In genomic region chr12:62407587-62407986, GRCh38 we compare ENCODE assay signal across 16 cellular contexts. TPM values are rescaled to one million over a fixed set of nuclear protein-coding genes. Genes with fewer than 3 reads are reported as not detected.
DNase-seq lines count a peak whose midpoint lies in the region; ATAC-seq and TF ChIP-seq lines count a peak whose summit lies in the region.
"Had no signal": no experiment of that assay in that cellular context is flagged by ENCODE, and none has a peak within 500 bp of the region (broad histone marks: within the 10 kb centered on the region; RNA-seq: fewer than 3 reads in every experiment).

No MANE protein-coding gene starts in this region.

- peak overlapping the region; percentile 11 for H3K27ac ChIP-seq in neutrophil
- H3K27ac ChIP-seq: 22Rv1, BLaER1, HL-60 had no signal

- H3K27me3 Mint-ChIP-seq in T-helper 2 cell treated with Interferon-gamma antibody and Interleukin-4, amounts not matched to agents 5 μg/mL and 100 μg/mL, for 36 hours (ENCODE audit: low read depth): no peaks in the 10 kb centered on the region
- no peaks in the 10 kb centered on the region for H3K27me3 Mint-ChIP-seq in activated naive CD4-positive, alpha-beta T cell treated with anti-CD3 and anti-CD28 coated beads, Interleukin-2, amount 50 U/mL, for 24 hours

- peak; percentile 36 for ATAC-seq in left lobe of liver
- ATAC-seq: GM12878, HCT116 had no signal

- H3K36me3 Mint-ChIP-seq in T-helper 2 cell treated with Interferon-gamma antibody and Interleukin-4, amounts not matched to agents 5 μg/mL and 100 μg/mL, for 36 hours (ENCODE audit: low read depth): peaks cover 28% of the 10 kb centered on the region
- H3K36me3 Mint-ChIP-seq in activated naive CD4-positive, alpha-beta T cell treated with anti-CD3 and anti-CD28 coated beads, Interleukin-2, amount 50 U/mL, for 24 hours: peaks cover 22% of the 10 kb centered on the region

- H3K4me3 ChIP-seq in neutrophil (ENCODE audit: low read depth in 1 of 2, low read length in 1 of 2): no peak overlapping the region
- H3K4me3 ChIP-seq: BLaER1, GM12878 had no signal

- H3K4me1 ChIP-seq in neutrophil (ENCODE audit: control insufficient read depth in 1 of 2, insufficient read depth in 1 of 2, low read depth in 1 of 2, low read length in 1 of 2): no peaks in the 10 kb centered on the region
- H3K4me1 ChIP-seq: BLaER1 had no signal

- H3K27me3 ChIP-seq in neutrophil: no peaks in the 10 kb centered on the region
- H3K27me3 ChIP-seq: BLaER1 had no signal

- peaks cover 65% of the 10 kb centered on the region for H3K36me3 ChIP-seq in neutrophil

- no peak overlapping the region for H3K4me3 Mint-ChIP-seq in T-helper 2 cell treated with Interferon-gamma antibody and Interleukin-4, amounts not matched to agents 5 μg/mL and 100 μg/mL, for 36 hours
- no peak overlapping the region for H3K4me3 Mint-ChIP-seq in activated naive CD4-positive, alpha-beta T cell treated with anti-CD3 and anti-CD28 coated beads, Interleukin-2, amount 50 U/mL, for 24 hours

- peaks cover 8% of the 10 kb centered on the region for H3K4me1 Mint-ChIP-seq in T-helper 2 cell treated with Interferon-gamma antibody and Interleukin-4, amounts not matched to agents 5 μg/mL and 100 μg/mL, for 36 hours (ENCODE audit: low read depth)
- H3K4me1 Mint-ChIP-seq in activated naive CD4-positive, alpha-beta T cell treated with anti-CD3 and anti-CD28 coated beads, Interleukin-2, amount 50 U/mL, for 24 hours: peaks cover 13% of the 10 kb centered on the region

- no peaks in the 10 kb centered on the region for H3K9me3 Mint-ChIP-seq in T-helper 2 cell treated with Interferon-gamma antibody and Interleukin-4, amounts not matched to agents 5 μg/mL and 100 μg/mL, for 36 hours
- no peaks in the 10 kb centered on the region for H3K9me3 Mint-ChIP-seq in activated naive CD4-positive, alpha-beta T cell treated with anti-CD3 and anti-CD28 coated beads, Interleukin-2, amount 50 U/mL, for 24 hours

- H3K27ac Mint-ChIP-seq in T-helper 2 cell treated with Interferon-gamma antibody and Interleukin-4, amounts not matched to agents 5 μg/mL and 100 μg/mL, for 36 hours: peak overlapping the region; percentile 56
- H3K27ac Mint-ChIP-seq in activated naive CD4-positive, alpha-beta T cell treated with anti-CD3 and anti-CD28 coated beads, Interleukin-2, amount 50 U/mL, for 24 hours: peak overlapping the region; percentile 84

- no peak for DNase-seq in T-helper 2 cell treated with Interferon-gamma antibody and Interleukin-4, amounts not matched to agents 5 μg/mL and 100 μg/mL, for 36 hours (ENCODE audit: low spot score)
- DNase-seq in T-helper 2 cell (no peak), left lobe of liver (ENCODE audit: low spot score) (no peak), SIG-M5 (lab: John Stamatoyannopoulos, UW) (no peak), NCI-H226 (no peak)
- DNase-seq in activated naive CD4-positive, alpha-beta T cell treated with Interleukin-2 at 50 U/mL for 16 hours: no peak
- DNase-seq: AML-193, Calu3, DMS 273 treated with DMSO at 0.1 percent for 48 hours had no signal

- no peaks in the 10 kb centered on the region for H3K9me3 ChIP-seq in neutrophil
- H3K9me3 ChIP-seq: BLaER1 had no signal

- TF ChIP-seq CTCF in neutrophil (IDR thresholded peaks at IDR 0.05): no peak

RNA-seq across cellular contexts. Expression of gene MON2, which starts 59.0 kb away (rescaled TPM):
- total RNA-seq in left lobe of liver: 38.9 TPM
